ENCODE assay signal across 1 cellular context in the genomic region with DNA sequence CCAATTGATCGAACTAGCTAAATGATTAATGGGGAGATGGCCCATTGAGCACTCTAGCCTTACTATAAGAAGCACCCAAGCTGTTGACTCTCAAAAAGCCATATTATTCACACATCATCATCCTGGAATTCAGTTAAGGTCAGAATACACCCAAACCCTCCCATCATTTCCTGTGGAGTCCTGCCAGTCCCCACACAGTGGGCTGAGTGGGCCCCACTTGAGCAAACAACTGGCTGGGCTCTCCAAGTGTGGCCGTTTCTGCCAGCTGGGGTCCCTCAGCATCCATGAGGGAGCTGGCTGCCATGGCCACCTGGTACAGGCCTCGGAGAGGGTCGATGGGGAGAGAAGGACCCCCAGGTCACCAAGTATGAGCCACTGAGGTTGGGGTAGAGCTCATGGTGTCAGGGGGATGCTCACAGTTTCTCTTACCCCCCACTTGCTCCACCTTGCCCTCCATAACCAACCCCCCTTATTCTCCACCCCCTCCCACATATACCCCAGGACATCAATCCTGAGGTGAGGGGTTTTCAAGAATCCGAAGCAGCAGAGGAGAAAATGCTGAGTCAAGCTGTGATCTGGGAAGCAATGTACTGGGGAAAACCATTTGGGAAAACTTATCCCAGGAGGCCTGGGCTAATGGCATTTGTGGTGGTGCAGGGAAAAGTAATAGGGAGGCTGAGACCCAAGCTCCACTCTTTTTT.
TF ChIP-seq lines count a peak whose summit lies in the region.

No MANE protein-coding gene starts in this region.

TF ChIP-seq in IMR-90, 13 proteins besides CTCF, POLR2A, EP300 and RAD21:
- TF ChIP-seq RFX5 (IDR thresholded peaks at IDR 0.05; ENCODE audit: low read depth, low read length) (no peak), NFE2L2 (IDR thresholded peaks at IDR 0.05; ENCODE audit: low read depth, low read length) (peak; percentile 55; the same call in 1 of the 2 replicates), CHD1 (IDR thresholded peaks at IDR 0.05; ENCODE audit: low read depth, low read length) (no peak), MXI1 (IDR thresholded peaks at IDR 0.05; ENCODE audit: borderline replicate concordance, low read depth, low read length) (no peak), CEBPB (IDR thresholded peaks at IDR 0.05; ENCODE audit: low read depth, low read length) (no peak), SMC3 (IDR thresholded peaks at IDR 0.05; ENCODE audit: low read depth, low read length) (no peak), RCOR1 (IDR thresholded peaks at IDR 0.05; ENCODE audit: insufficient replicate concordance, low read length) (peak; percentile 13), MAZ (IDR thresholded peaks at IDR 0.05; ENCODE audit: borderline replicate concordance, low read depth, low read length) (0 out of 2 replicates have a peak, but pooled peaks have one; percentile 42), BHLHE40 (IDR thresholded peaks at IDR 0.05; ENCODE audit: low read depth, low read length) (no peak), FOS (IDR thresholded peaks at IDR 0.05; ENCODE audit: low read depth, low read length) (no peak), MAFK (IDR thresholded peaks at IDR 0.05; ENCODE audit: low read depth, low read length) (peak; percentile 36; the same call in 1 of the 2 replicates)
- TF ChIP-seq, protein P1, sequence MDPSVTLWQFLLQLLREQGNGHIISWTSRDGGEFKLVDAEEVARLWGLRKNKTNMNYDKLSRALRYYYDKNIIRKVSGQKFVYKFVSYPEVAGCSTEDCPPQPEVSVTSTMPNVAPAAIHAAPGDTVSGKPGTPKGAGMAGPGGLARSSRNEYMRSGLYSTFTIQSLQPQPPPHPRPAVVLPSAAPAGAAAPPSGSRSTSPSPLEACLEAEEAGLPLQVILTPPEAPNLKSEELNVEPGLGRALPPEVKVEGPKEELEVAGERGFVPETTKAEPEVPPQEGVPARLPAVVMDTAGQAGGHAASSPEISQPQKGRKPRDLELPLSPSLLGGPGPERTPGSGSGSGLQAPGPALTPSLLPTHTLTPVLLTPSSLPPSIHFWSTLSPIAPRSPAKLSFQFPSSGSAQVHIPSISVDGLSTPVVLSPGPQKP (IDR thresholded peaks at IDR 0.05; ENCODE audit: borderline replicate concordance, low read depth, low read length), result no peak
- TF ChIP-seq, protein P2, sequence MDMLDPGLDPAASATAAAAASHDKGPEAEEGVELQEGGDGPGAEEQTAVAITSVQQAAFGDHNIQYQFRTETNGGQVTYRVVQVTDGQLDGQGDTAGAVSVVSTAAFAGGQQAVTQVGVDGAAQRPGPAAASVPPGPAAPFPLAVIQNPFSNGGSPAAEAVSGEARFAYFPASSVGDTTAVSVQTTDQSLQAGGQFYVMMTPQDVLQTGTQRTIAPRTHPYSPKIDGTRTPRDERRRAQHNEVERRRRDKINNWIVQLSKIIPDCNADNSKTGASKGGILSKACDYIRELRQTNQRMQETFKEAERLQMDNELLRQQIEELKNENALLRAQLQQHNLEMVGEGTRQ (IDR thresholded peaks at IDR 0.05; ENCODE audit: low read depth, low read length), result no peak
